ENCODE assay signal across 13 cellular contexts in genomic region chr16:80744856-80745255, GRCh38.
"Had no signal": no experiment of that assay in that cellular context is flagged by ENCODE, and none has a peak within 500 bp of the region (broad histone marks: within the 10 kb centered on the region; RNA-seq: fewer than 3 reads in every experiment).

No MANE protein-coding gene starts in this region.

- H3K27me3 Mint-ChIP-seq: progenitor cell of endocrine pancreas had no signal

- H3K27ac Mint-ChIP-seq: neural progenitor cell, progenitor cell of endocrine pancreas had no signal

- ATAC-seq: left ventricle myocardium superior had no signal

- H3K27ac ChIP-seq: brain microvascular endothelial cell, coronary artery, neural progenitor cell, tibial artery, WERI-Rb-1 had no signal

- H3K4me3 ChIP-seq: coronary artery, neural progenitor cell, tibial artery had no signal

- H3K27me3 ChIP-seq: brain microvascular endothelial cell, neural progenitor cell had no signal

- H3K9me3 Mint-ChIP-seq: neural progenitor cell had no signal

- DNase-seq: activated CD4-positive, alpha-beta T cell treated with anti-CD3 and anti-CD28 coated beads for 1 hour; activated CD8-positive, alpha-beta memory T cell treated with anti-CD3 and anti-CD28 coated beads for 24 hours; aorta; brain microvascular endothelial cell; erythroblast; left ventricle myocardium superior; stimulated activated naive CD4-positive, alpha-beta T cell; SW 1271; tibial artery; WERI-Rb-1 had no signal

- H3K4me1 ChIP-seq: neural progenitor cell, tibial artery had no signal

- H3K4me3 Mint-ChIP-seq: neural progenitor cell had no signal

- H3K36me3 Mint-ChIP-seq: neural progenitor cell had no signal

- H3K4me1 Mint-ChIP-seq: neural progenitor cell had no signal

- H3K36me3 ChIP-seq: brain microvascular endothelial cell, neural progenitor cell, tibial artery, WERI-Rb-1 had no signal
